Comparison of ENCODE assay signal across 15 cellular contexts in genomic region chr3:68996356-68996995, GRCh38. TPM values are rescaled to one million over a fixed set of nuclear protein-coding genes. Genes with fewer than 3 reads are reported as not detected.
DNase-seq lines count a peak whose midpoint lies in the region; ATAC-seq, FAIRE-seq and TF ChIP-seq lines count a peak whose summit lies in the region.
"Had no signal": no experiment of that assay in that cellular context is flagged by ENCODE, and none has a peak within 500 bp of the region (broad histone marks: within the 10 kb centered on the region; RNA-seq: fewer than 3 reads in every experiment).

No MANE protein-coding gene starts in this region.

- dilution Hi-C loops in keratinocyte (cut with MboI; ENCODE audit: extremely low pct_ligation_motif_present, low sequenced_read_pairs) = no loop called here

- no peak overlapping the region for H2BK20ac ChIP-seq in H9 (ENCODE audit: low read depth, low read length, poor library complexity, severe bottlenecking)

- H3K9me3 Mint-ChIP-seq in CD4-positive, CD25-positive, alpha-beta regulatory T cell = no peaks in the 10 kb centered on the region
- H3K9me3 Mint-ChIP-seq in H9 = peaks cover 0 to 3% of the 10 kb centered on the region in 2 experiments; a peak in 2 of 5 replicates
- H3K9me3 Mint-ChIP-seq: CD4-positive, alpha-beta memory T cell had no signal

- FAIRE-seq in keratinocyte (lab: Jason Lieb, UNC) = peak; percentile 99

- H2BK12ac ChIP-seq in H9 (ENCODE audit: insufficient read length, low read depth, low read length) = no peak overlapping the region

- no peaks in the 10 kb centered on the region for H3K79me1 ChIP-seq in H9 (ENCODE audit: insufficient read depth, low read depth, low read length, poor library complexity, severe bottlenecking)

- no peak overlapping the region for H3K18ac ChIP-seq in H9 (ENCODE audit: insufficient read length, low read depth, low read length)

- no peak overlapping the region for H3K56ac ChIP-seq in H9 (ENCODE audit: insufficient read length, low read depth, low read length)

- no peaks in the 10 kb centered on the region for H3K23me2 ChIP-seq in H9 (ENCODE audit: insufficient read length, low read depth, low read length, poor library complexity, severe bottlenecking)

- H3K27ac ChIP-seq in CD4-positive, CD25-positive, alpha-beta regulatory T cell (ENCODE audit: insufficient read depth, low read length, poor library complexity, severe bottlenecking) = no peak overlapping the region
- no peak overlapping the region for H3K27ac ChIP-seq in H9 (ENCODE audit: insufficient read length, low read depth, low read length)
- no peak overlapping the region for H3K27ac ChIP-seq in brain microvascular endothelial cell
- H3K27ac ChIP-seq in keratinocyte (ENCODE audit: control insufficient read depth, insufficient read depth, low read length) = peak overlapping the region; percentile 54
- no peak overlapping the region for H3K27ac ChIP-seq in hepatocyte
- H3K27ac ChIP-seq: HL-60, SJCRH30 had no signal

- H4K8ac ChIP-seq in H9 (replicated peaks; ENCODE audit: insufficient read length, low read depth, low read length) = no peak overlapping the region

- no peak overlapping the region for H2BK120ac ChIP-seq in H9 (ENCODE audit: low read depth, low read length, poor library complexity, severe bottlenecking)

- H2BK5ac ChIP-seq in H9 (ENCODE audit: insufficient read length, low read length) = no peak overlapping the region

- DNase-seq in CD4-positive, CD25-positive, alpha-beta regulatory T cell = no peak
- DNase-seq in H9 (no peak), brain microvascular endothelial cell (peak; percentile 52), keratinocyte (ENCODE audit: low read depth, low spot score) (peak; percentile 68), hepatocyte (ENCODE audit: low spot score) (no peak), NCI-H1092 (lab: John Stamatoyannopoulos, UW) (no peak), NOMO-1 treated with DMSO at 0.1 percent for 48 hours (lab: John Stamatoyannopoulos, UW; ENCODE audit: unreplicated experiment) (no peak)
- DNase-seq: activated CD4-positive, alpha-beta T cell treated with anti-CD3 and anti-CD28 coated beads, Interleukin-2, amount 50 U/mL, for 1 hour; activated effector memory CD4-positive, alpha-beta T cell treated with anti-CD3 and anti-CD28 coated beads, Interleukin-2, amount 50 U/mL, for 16 hours; CD4-positive, alpha-beta memory T cell; effector memory CD4-positive, alpha-beta T cell; kidney glomerular epithelial cell; NCI-H2081; SJCRH30 had no signal

- H3K27ac Mint-ChIP-seq in CD4-positive, CD25-positive, alpha-beta regulatory T cell = peak overlapping the region in 2 of 3 donors; percentile 51 to 82
- H3K27ac Mint-ChIP-seq in H9 = peak overlapping the region in 2 of 3 experiments; percentile 27 to 78; a peak in 2 of 7 replicates

- no peak overlapping the region for H3K14ac ChIP-seq in H9 (ENCODE audit: insufficient read depth, low read length)

- H3K9me2 ChIP-seq in hepatocyte (replicated peaks; ENCODE audit: insufficient read depth) = no peaks in the 10 kb centered on the region

- H3T11ph ChIP-seq in H9 (ENCODE audit: low read length) = no peak overlapping the region

- peaks cover 7 to 17% (median 12%) of the 10 kb centered on the region in 4 donors for H3K4me1 Mint-ChIP-seq in CD4-positive, CD25-positive, alpha-beta regulatory T cell
- H3K4me1 Mint-ChIP-seq in H9 = no peaks in the 10 kb centered on the region

- no peaks in the 10 kb centered on the region for H3K4me1 ChIP-seq in CD4-positive, CD25-positive, alpha-beta regulatory T cell (ENCODE audit: control insufficient read depth, insufficient read depth, low read length, poor library complexity, severe bottlenecking)
- H3K4me1 ChIP-seq in H9 (ENCODE audit: insufficient read depth, low read length) (no peaks in the 10 kb centered on the region), keratinocyte (ENCODE audit: control insufficient read depth, extremely low read depth, insufficient read depth, low read length) (peaks cover 15% of the 10 kb centered on the region), hepatocyte (ENCODE audit: insufficient read depth) (no peaks in the 10 kb centered on the region)
- H3K4me1 ChIP-seq: SJCRH30 had no signal

- H3K79me2 ChIP-seq in H9 (ENCODE audit: insufficient read depth, low read length) (no peaks in the 10 kb centered on the region), keratinocyte (ENCODE audit: control insufficient read depth, insufficient read depth, low read length) (no peaks in the 10 kb centered on the region), hepatocyte (no peaks in the 10 kb centered on the region)

- no peak for TF ChIP-seq CTCF in H9 (conservative IDR thresholded peaks at IDR 0.05)
- TF ChIP-seq CTCF in brain microvascular endothelial cell (IDR thresholded peaks at IDR 0.05; ENCODE audit: low read depth, low read length, missing control alignments) = no peak
- no peak for TF ChIP-seq CTCF in keratinocyte (optimal IDR thresholded peaks at IDR 0.05 in 1 of 3, IDR thresholded peaks at IDR 0.05 in 1 of 3, conservative IDR thresholded peaks at IDR 0.05 in 1 of 3; ENCODE audit: extremely low read depth in 1 of 3, insufficient read depth in 2 of 3, low read length in 3 of 3)
- TF ChIP-seq CTCF in hepatocyte (IDR thresholded peaks at IDR 0.05; ENCODE audit: poor library complexity) = no peak

- H3K4me3 ChIP-seq in CD4-positive, CD25-positive, alpha-beta regulatory T cell (ENCODE audit: low read depth, low read length) = no peak overlapping the region
- H3K4me3 ChIP-seq in brain microvascular endothelial cell (ENCODE audit: low read depth, low read length) (no peak overlapping the region), keratinocyte (ENCODE audit: control insufficient read depth in 2 of 3, extremely low read depth in 1 of 3, insufficient read depth in 2 of 3, low read depth in 1 of 3, low read length in 3 of 3) (no peak overlapping the region), hepatocyte (no peak overlapping the region)
- H3K4me3 ChIP-seq: SJCRH30 had no signal

- H3K23ac ChIP-seq in H9 (ENCODE audit: insufficient read length, low read depth, low read length) = no peak overlapping the region

- no peak overlapping the region for H2BK15ac ChIP-seq in H9 (ENCODE audit: low read depth, low read length)

- no peak overlapping the region for H2AK5ac ChIP-seq in H9 (ENCODE audit: insufficient read length, low read length)

- no peak overlapping the region for H4K91ac ChIP-seq in H9 (ENCODE audit: insufficient read length, low read depth, low read length)

- H3K4me2 ChIP-seq in H9 (ENCODE audit: insufficient read depth, insufficient read length, low read length) (no peak overlapping the region), keratinocyte (ENCODE audit: control insufficient read depth, extremely low read depth, insufficient read depth, low read depth, low read length) (no peak overlapping the region), hepatocyte (no peak overlapping the region)

- H4K20me1 ChIP-seq in H9 (ENCODE audit: control insufficient read depth, insufficient read depth, insufficient read length) = no peaks in the 10 kb centered on the region
- H4K20me1 ChIP-seq in keratinocyte (ENCODE audit: control insufficient read depth, extremely low read depth, insufficient read depth, low read length) = no peaks in the 10 kb centered on the region
- no peaks in the 10 kb centered on the region for H4K20me1 ChIP-seq in hepatocyte (ENCODE audit: insufficient read depth, poor library complexity, severe bottlenecking)

- no peak overlapping the region for H3K4ac ChIP-seq in H9 (ENCODE audit: low read depth, low read length)

- peaks cover 53% of the 10 kb centered on the region for H3K36me3 Mint-ChIP-seq in CD4-positive, CD25-positive, alpha-beta regulatory T cell
- H3K36me3 Mint-ChIP-seq in H9 (ENCODE audit: insufficient read depth in 1 of 3, low read depth in 3 of 3) = peaks cover 38 to 75% (median 45%) of the 10 kb centered on the region in 3 experiments

- WGBS in H9 (ENCODE audit: extremely low coverage, insufficient read length, low lambda C conversion rate) = no CpG with 5 or more reads among the region's 8 CpGs
- WGBS in hepatocyte (ENCODE audit: low lambda C conversion rate, missing lambda C conversion rate) = 78% methylated on average over 8 of the region's 8 CpGs

- no peaks in the 10 kb centered on the region for H3K9me1 ChIP-seq in keratinocyte (ENCODE audit: control insufficient read depth, extremely low read depth, insufficient read depth, low read length)

- in situ Hi-C loops in brain microvascular endothelial cell (cut with HindIII; ENCODE audit: low pct_ligation_motif_present, low sequenced_read_pairs) = no loop called here

- no peak for ATAC-seq in CD4-positive, CD25-positive, alpha-beta regulatory T cell (ENCODE audit: low read depth in 2 of 2)

- H3K9ac ChIP-seq in H9 (ENCODE audit: extremely low read depth, insufficient read length, low read length) (no peak overlapping the region), keratinocyte (ENCODE audit: control insufficient read depth, extremely low read depth, insufficient read depth, low read length) (no peak overlapping the region)

- no peak overlapping the region for H2AFZ ChIP-seq in H9 (ENCODE audit: low read length)
- H2AFZ ChIP-seq in keratinocyte (ENCODE audit: control insufficient read depth, low read length) = no peak overlapping the region
- no peak overlapping the region for H2AFZ ChIP-seq in hepatocyte

- H3K9me3 ChIP-seq in CD4-positive, CD25-positive, alpha-beta regulatory T cell (ENCODE audit: control insufficient read depth in 2 of 2, low read length in 2 of 2) = no peaks in the 10 kb centered on the region
- no peaks in the 10 kb centered on the region for H3K9me3 ChIP-seq in H9 (ENCODE audit: control insufficient read depth, low read depth, low read length)
- no peaks in the 10 kb centered on the region for H3K9me3 ChIP-seq in keratinocyte (ENCODE audit: control insufficient read depth, low read depth, low read length)
- no peaks in the 10 kb centered on the region for H3K9me3 ChIP-seq in hepatocyte (ENCODE audit: low read depth)
- H3K9me3 ChIP-seq: SJCRH30 had no signal

- peaks cover 53% of the 10 kb centered on the region for H3K36me3 ChIP-seq in CD4-positive, CD25-positive, alpha-beta regulatory T cell (ENCODE audit: control insufficient read depth, insufficient read depth, low read length)
- H3K36me3 ChIP-seq in brain microvascular endothelial cell (replicated peaks) (peaks cover 23% of the 10 kb centered on the region), keratinocyte (ENCODE audit: control insufficient read depth in 2 of 2, extremely low read depth in 1 of 2, insufficient read depth in 2 of 2, low read length in 2 of 2) (peaks cover 12 to 24% of the 10 kb centered on the region in 2 experiments), hepatocyte (replicated peaks; ENCODE audit: insufficient read depth, low read depth) (no peaks in the 10 kb centered on the region)
- H3K36me3 ChIP-seq: SJCRH30 had no signal

- no peak overlapping the region for H4K5ac ChIP-seq in H9 (ENCODE audit: insufficient read length, low read depth, low read length)

- H3K27me3 ChIP-seq in CD4-positive, CD25-positive, alpha-beta regulatory T cell (ENCODE audit: control insufficient read depth, insufficient read depth, low read length) = no peaks in the 10 kb centered on the region
- H3K27me3 ChIP-seq in H9 (ENCODE audit: insufficient read depth, low read length) = no peaks in the 10 kb centered on the region
- no peaks in the 10 kb centered on the region for H3K27me3 ChIP-seq in brain microvascular endothelial cell (replicated peaks)
- H3K27me3 ChIP-seq in keratinocyte (ENCODE audit: control insufficient read depth, extremely low read depth, insufficient read depth, low read length) = no peaks in the 10 kb centered on the region
- H3K27me3 ChIP-seq in hepatocyte = no peaks in the 10 kb centered on the region
- H3K27me3 ChIP-seq: SJCRH30 had no signal

- H3K27me3 Mint-ChIP-seq in CD4-positive, CD25-positive, alpha-beta regulatory T cell = no peaks in the 10 kb centered on the region
- no peaks in the 10 kb centered on the region for H3K27me3 Mint-ChIP-seq in H9 (ENCODE audit: low read depth)
- H3K27me3 Mint-ChIP-seq: CD4-positive, alpha-beta memory T cell had no signal

- peak overlapping the region in 1 of 4 donors; percentile 5 for H3K4me3 Mint-ChIP-seq in CD4-positive, CD25-positive, alpha-beta regulatory T cell
- no peak overlapping the region for H3K4me3 Mint-ChIP-seq in H9
- H3K4me3 Mint-ChIP-seq: CD4-positive, alpha-beta memory T cell had no signal

RNA-seq across cellular contexts. Expression of gene EOGT, which starts 17.0 kb away (rescaled TPM):
- 25.7 TPM for total RNA-seq in CD4-positive, CD25-positive, alpha-beta regulatory T cell
- polyA plus RNA-seq in CD4-positive, CD25-positive, alpha-beta regulatory T cell = 10 to 100 TPM; 15.8 to 23.0 (median 18.7) TPM
- total RNA-seq in H9 (2021) (30.5 and 34.7 TPM in 2 replicates), hepatocyte (15.3 and 19.0 TPM in 2 replicates)
- polyA plus RNA-seq in keratinocyte (23.4 to 39.0 TPM (median 35.5 TPM) in 3 replicates), hepatocyte (7.2 and 7.4 TPM in 2 replicates)
- 13.7 TPM for polyA plus RNA-seq in keratinocyte (2011; ENCODE audit: low read depth)
- 16.3 and 30.1 TPM in 2 replicates for polyA plus RNA-seq in keratinocyte (2011; cell fraction: cytosol; rRNA removed)
- polyA plus RNA-seq in keratinocyte (2011; cell fraction: nucleus; rRNA removed) = 50.9 and 60.1 TPM in 2 replicates
- polyA plus RNA-seq in keratinocyte (2012; ENCODE audit: low replicate concordance) = 11.3 and 35.8 TPM in 2 replicates
- 27.9 to 59.3 TPM (median 32.2 TPM) in 3 replicates for polyA minus RNA-seq in keratinocyte
- polyA minus RNA-seq in keratinocyte (2011; cell fraction: cytosol; rRNA and poly(A)+ RNA removed) = 32.4 TPM
- 53.7 and 98.0 TPM in 2 replicates for polyA minus RNA-seq in keratinocyte (2011; cell fraction: nucleus; rRNA and poly(A)+ RNA removed)

RNA-seq across cellular contexts. Expression of gene TMF1, which starts 55.7 kb away (rescaled TPM):
- 71.3 TPM for total RNA-seq in CD4-positive, CD25-positive, alpha-beta regulatory T cell
- 10 to 100 TPM; 32.9 to 43.5 (median 35.2) TPM for polyA plus RNA-seq in CD4-positive, CD25-positive, alpha-beta regulatory T cell
- 17.8 and 21.9 TPM in 2 replicates for total RNA-seq in H9 (2021)
- 8.5 to 13.7 TPM (median 9.6 TPM) in 3 replicates for polyA plus RNA-seq in keratinocyte
- 51.5 TPM for polyA plus RNA-seq in keratinocyte (2011; ENCODE audit: low read depth)
- polyA plus RNA-seq in keratinocyte (2011; cell fraction: cytosol; rRNA removed) = 6.0 and 9.1 TPM in 2 replicates
- polyA plus RNA-seq in keratinocyte (2011; cell fraction: nucleus; rRNA removed) = 10.6 and 14.8 TPM in 2 replicates
- polyA plus RNA-seq in keratinocyte (2012; ENCODE audit: low replicate concordance) = 14.8 and 15.6 TPM in 2 replicates
- 1.7 to 12.6 TPM (median 12.0 TPM) in 3 replicates for polyA minus RNA-seq in keratinocyte
- polyA minus RNA-seq in keratinocyte (2011; cell fraction: cytosol; rRNA and poly(A)+ RNA removed) = 7.3 TPM
- polyA minus RNA-seq in keratinocyte (2011; cell fraction: nucleus; rRNA and poly(A)+ RNA removed) = 13.9 and 26.9 TPM in 2 replicates
- 32.0 and 39.6 TPM in 2 replicates for total RNA-seq in hepatocyte
- polyA plus RNA-seq in hepatocyte = 19.5 and 23.8 TPM in 2 replicates

Comparison
In these comparisons a context has a peak if more than half of its experiments do, and no peak if none do; other contexts are left out.
1. DNase-seq: peak in brain microvascular endothelial cell (single experiment) and keratinocyte (single experiment); none in CD4-positive, CD25-positive, alpha-beta regulatory T cell (0 of 3), H9 (single experiment), hepatocyte (single experiment), NCI-H1092 (single experiment) and NOMO-1 treated with DMSO at 0.1 percent for 48 hours (single experiment).